Comparison of ENCODE assay signal across 20 cellular contexts in genomic region chr22:36619797-36620390, GRCh38.
"Had no signal": no experiment of that assay in that cellular context is flagged by ENCODE, and none has a peak within 500 bp of the region (broad histone marks: within the 10 kb centered on the region; RNA-seq: fewer than 3 reads in every experiment).

No MANE protein-coding gene starts in this region.

- H3K9me3 ChIP-seq: mucosa of descending colon, testis, upper lobe of right lung had no signal

- H3K4me1 ChIP-seq: esophagus muscularis mucosa, sigmoid colon, testis, upper lobe of right lung had no signal

- H3K27ac ChIP-seq: esophagus muscularis mucosa, sigmoid colon, testis, upper lobe of right lung, VCaP had no signal

- H3K36me3 ChIP-seq: esophagus muscularis mucosa, sigmoid colon, upper lobe of right lung had no signal

- ATAC-seq: activated CD4-positive, alpha-beta T cell treated with anti-CD3 and anti-CD28 coated beads for 36 hours; left cardiac atrium; mucosa of descending colon; natural killer cell; stimulated activated naive CD8-positive, alpha-beta T cell treated with anti-CD3 and anti-CD28 coated beads, Interleukin-15, Interleukin-2, amounts not matched to agents 100 U/mL and 50 U/mL, for 24 hours; upper lobe of right lung had no signal

- DNase-seq: activated CD4-positive, alpha-beta memory T cell treated with anti-CD3 and anti-CD28 coated beads, Interleukin-2, amount 10 ng/mL, durations not matched to agents 7 days and 5 days; activated CD4-positive, alpha-beta T cell treated with anti-CD3 and anti-CD28 coated beads for 36 hours; activated gamma-delta T cell; activated T-cell treated with anti-CD3 and anti-CD28 coated beads, Interleukin-2, amount 50 U/mL, for 48 hours; amygdala; cerebellar nuclear complex; dermis blood vessel endothelial cell; endodermal cell; head of caudate nucleus; left cardiac atrium; mucosa of descending colon; natural killer cell; sigmoid colon; stimulated activated CD4-positive, alpha-beta T cell treated with anti-CD3 and anti-CD28 coated beads, Interleukin-4, amount 100 ng/mL, for 1 hour; stimulated activated CD8-positive, alpha-beta memory T cell treated with anti-CD3 and anti-CD28 coated beads, Interleukin-4, amount 100 ng/mL, for 48 hours; stimulated activated naive CD8-positive, alpha-beta T cell treated with anti-CD3 and anti-CD28 coated beads, Interleukin-15, Interleukin-2, amounts not matched to agents 100 U/mL and 50 U/mL, for 24 hours; testis; upper lobe of right lung had no signal

- H3K4me3 ChIP-seq: esophagus muscularis mucosa, mucosa of descending colon, sigmoid colon, testis, upper lobe of right lung had no signal

- H3K27me3 ChIP-seq: testis had no signal
